ENCODE assay signal across 8 cellular contexts in the genomic region with DNA sequence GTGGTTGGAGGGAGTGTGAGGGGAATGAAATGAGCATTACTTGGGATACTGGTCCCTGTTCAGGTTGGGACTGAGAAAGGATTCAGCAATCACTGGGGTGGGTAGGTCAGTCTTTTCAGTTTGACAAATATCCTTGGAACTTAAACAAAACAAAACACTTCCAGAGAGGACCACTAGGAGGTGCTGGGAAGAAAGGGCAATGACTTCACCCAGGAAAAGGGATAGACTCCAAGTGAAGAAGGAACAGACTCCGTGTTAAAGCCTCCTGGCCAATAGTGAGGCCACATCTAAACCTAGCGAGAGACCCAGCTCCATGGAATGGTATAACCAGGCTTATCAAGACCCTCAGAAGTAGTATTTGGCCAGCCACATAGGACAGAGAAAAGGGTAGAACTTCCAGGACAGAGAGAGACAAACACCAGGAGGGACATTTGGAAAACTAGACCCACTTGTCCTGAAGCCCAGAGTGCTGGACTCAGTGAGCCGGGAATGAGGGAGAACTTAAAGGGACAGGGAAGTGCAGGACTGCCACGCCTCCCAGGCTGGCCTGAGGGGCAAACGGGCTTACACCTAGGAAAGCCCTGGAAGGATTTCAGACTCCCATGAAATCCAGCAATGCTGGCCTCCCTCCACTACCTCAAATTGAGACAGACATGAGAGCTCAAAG. TPM values are rescaled to one million over a fixed set of nuclear protein-coding genes. Genes with fewer than 3 reads are reported as not detected.
A peak's percentile ranks its signal among the peaks of the same experiment; 100 is the strongest.
DNase-seq lines count a peak whose midpoint lies in the region; ATAC-seq and TF ChIP-seq lines count a peak whose summit lies in the region.

No MANE protein-coding gene starts in this region.

- DNase-seq in Caco-2, result peak; percentile 42 to 71
- DNase-seq in SK-MEL-5 (ENCODE audit: low read depth, low spot score), result peak; percentile 93
- DNase-seq in foreskin keratinocyte, result peak in 1 of 2 donors; percentile 55
- DNase-seq in renal cortical epithelial cell (ENCODE audit: low read depth), result peak; percentile 59
- DNase-seq in activated CD8-positive, alpha-beta memory T cell treated with anti-CD3 and anti-CD28 coated beads, Interleukin-2, amount 50 U/mL, for 4 hours, result no peak
- DNase-seq in GOT3 (lab: John Stamatoyannopoulos, UW), result no peak

- no peak overlapping the region for H3K27ac Mint-ChIP-seq in Caco-2 (ENCODE audit: unreplicated experiment)

- no peaks in the 10 kb centered on the region for H3K36me3 Mint-ChIP-seq in Caco-2 (ENCODE audit: insufficient read depth, unreplicated experiment)

- no peaks in the 10 kb centered on the region for H3K9me3 ChIP-seq in Caco-2
- H3K9me3 ChIP-seq in HEK293 (ENCODE audit: control insufficient read depth, insufficient read depth, low read depth, low read length), result no peaks in the 10 kb centered on the region

- in situ Hi-C loops in SK-MEL-5 (cut with HindIII; ENCODE audit: low pct_unique_long_range_greater_than_20kb, low sequenced_read_pairs), result no loop called here

- intact Hi-C loops in Caco-2 (cut with micrococcal nuclease; ENCODE audit: unreplicated experiment), result loop anchor here (1.0 to 2.0 kb wide), 2 partner anchors 49 to 150 kb away; no protein-coding TSS in a partner anchor

- H3K27me3 Mint-ChIP-seq in Caco-2 (ENCODE audit: insufficient read depth, unreplicated experiment), result no peaks in the 10 kb centered on the region

- no peaks in the 10 kb centered on the region for H3K27me3 ChIP-seq in Caco-2 (replicated peaks; ENCODE audit: control insufficient read depth, insufficient read depth, low read length)
- peaks cover 6% of the 10 kb centered on the region for H3K27me3 ChIP-seq in foreskin keratinocyte

- no peak overlapping the region for H3K27ac ChIP-seq in HEK293 (ENCODE audit: extremely low read depth, low read depth, low read length)
- H3K27ac ChIP-seq in foreskin keratinocyte, result no peak overlapping the region

- H3K36me3 ChIP-seq in Caco-2 (ENCODE audit: control insufficient read depth, insufficient read depth, low read length) (no peaks in the 10 kb centered on the region), HEK293 (ENCODE audit: control insufficient read depth in 2 of 2, insufficient read depth in 1 of 2, low read length in 2 of 2) (no peaks in the 10 kb centered on the region)

- H3K4me3 Mint-ChIP-seq in Caco-2 (ENCODE audit: unreplicated experiment), result no peak overlapping the region

- TF ChIP-seq CTCF in Caco-2 (IDR thresholded peaks at IDR 0.05; ENCODE audit: insufficient read depth in 1 of 2, low read depth in 1 of 2, low read length in 1 of 2, severe bottlenecking in 1 of 2, unreplicated experiment in 1 of 2) (peak; percentile 65 to 67), HEK293 (tag by site-specific recombination; IDR thresholded peaks at IDR 0.05) (0 out of 2 replicates have a peak, but pooled peaks have one; percentile 9), foreskin keratinocyte (conservative IDR thresholded peaks at IDR 0.05) (peak; percentile 77)

- H3K4me1 ChIP-seq in Caco-2, result no peaks in the 10 kb centered on the region
- 0 out of 2 replicates have a peak, but pooled peaks cover 4% of the 10 kb centered on the region for H3K4me1 ChIP-seq in HEK293 (ENCODE audit: control insufficient read depth, insufficient read depth, low read length)
- H3K4me1 ChIP-seq in foreskin keratinocyte, result no peaks in the 10 kb centered on the region

- no TSS peak for BruUV-seq in Caco-2 (replicated peaks; lab: Mats Ljungman, UMichigan)

- H3K4me3 ChIP-seq in Caco-2 (ENCODE audit: low read depth, low read length) (no peak overlapping the region), HEK293 (ENCODE audit: low read depth, low read length) (no peak overlapping the region)

- CTCF ChIA-PET in Caco-2 (lab: Charles Lee), result interaction anchor here (2.0 kb wide), 1 partner anchor 150 kb away, joined by 10 read pairs; no protein-coding TSS in a partner anchor
- CTCF ChIA-PET in HEK293 (lab: Yijun Ruan, JAX), result interaction anchor here (0.6 to 1.5 kb wide), 6 partner anchors 18 to 1283 kb away, joined by 3 to 8 read pairs (median 4); no protein-coding TSS in a partner anchor

- peak; percentile 67 for ATAC-seq in foreskin keratinocyte
- no peak for ATAC-seq in GM21390 (IDR thresholded peaks at IDR 0.05; ENCODE audit: unreplicated experiment)

- H3K4me1 Mint-ChIP-seq in Caco-2 (ENCODE audit: low read depth, unreplicated experiment), result peaks cover 6% of the 10 kb centered on the region

- no peaks in the 10 kb centered on the region for H3K9me3 Mint-ChIP-seq in Caco-2 (ENCODE audit: unreplicated experiment)

- POLR2A ChIA-PET in Caco-2 (lab: Charles Lee), result no interaction called here
- POLR2A ChIA-PET in HEK293 (lab: Yijun Ruan, JAX), result no interaction called here

TF ChIP-seq in HEK293, 187 proteins besides CTCF, POLR2A, EP300 and RAD21:
- TF ChIP-seq ZNF654 (tag by site-specific recombination; IDR thresholded peaks at IDR 0.05; ENCODE audit: low read depth) (peak; percentile 42), ZNF274 (IDR thresholded peaks at IDR 0.05; ENCODE audit: low read length) (no peak), ZNF274 (tag by site-specific recombination; IDR thresholded peaks at IDR 0.05; ENCODE audit: borderline replicate concordance) (no peak), ZNF701 (tag by site-specific recombination; IDR thresholded peaks at IDR 0.05) (no peak)
- TF ChIP-seq, protein P1, sequence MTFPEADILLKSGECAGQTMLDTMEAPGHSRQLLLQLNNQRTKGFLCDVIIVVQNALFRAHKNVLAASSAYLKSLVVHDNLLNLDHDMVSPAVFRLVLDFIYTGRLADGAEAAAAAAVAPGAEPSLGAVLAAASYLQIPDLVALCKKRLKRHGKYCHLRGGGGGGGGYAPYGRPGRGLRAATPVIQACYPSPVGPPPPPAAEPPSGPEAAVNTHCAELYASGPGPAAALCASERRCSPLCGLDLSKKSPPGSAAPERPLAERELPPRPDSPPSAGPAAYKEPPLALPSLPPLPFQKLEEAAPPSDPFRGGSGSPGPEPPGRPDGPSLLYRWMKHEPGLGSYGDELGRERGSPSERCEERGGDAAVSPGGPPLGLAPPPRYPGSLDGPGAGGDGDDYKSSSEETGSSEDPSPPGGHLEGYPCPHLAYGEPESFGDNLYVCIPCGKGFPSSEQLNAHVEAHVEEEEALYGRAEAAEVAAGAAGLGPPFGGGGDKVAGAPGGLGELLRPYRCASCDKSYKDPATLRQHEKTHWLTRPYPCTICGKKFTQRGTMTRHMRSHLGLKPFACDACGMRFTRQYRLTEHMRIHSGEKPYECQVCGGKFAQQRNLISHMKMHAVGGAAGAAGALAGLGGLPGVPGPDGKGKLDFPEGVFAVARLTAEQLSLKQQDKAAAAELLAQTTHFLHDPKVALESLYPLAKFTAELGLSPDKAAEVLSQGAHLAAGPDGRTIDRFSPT (tag by site-specific recombination; IDR thresholded peaks at IDR 0.05), result no peak

RNA-seq across cellular contexts. Expression of a gene that starts 19.6 kb away (rescaled TPM):
- total RNA-seq in Caco-2 (2022) (1.0 and 1.1 TPM in 2 replicates), foreskin keratinocyte (not detected in 2 replicates), renal cortical epithelial cell (0.15 TPM in 1 of 2 replicates, not detected in the other)
- 4.8 and 5.0 TPM in 2 replicates for total RNA-seq in SK-MEL-5 (2014; rRNA removed; shearing (Covaris generic))
- 2.0 and 3.8 TPM in 2 replicates for polyA plus RNA-seq in SK-MEL-5 (2015; cell fraction: cytosol; rRNA removed)
- 3.1 and 4.0 TPM in 2 replicates for polyA plus RNA-seq in SK-MEL-5 (2015; cell fraction: nucleus; rRNA removed)
- polyA plus RNA-seq in foreskin keratinocyte, result not detected in 2 replicates

RNA-seq across cellular contexts. Expression of a gene that starts 55.0 kb away (rescaled TPM):
- total RNA-seq in Caco-2 (2022), result 85.4 and 85.7 TPM in 2 replicates
- total RNA-seq in SK-MEL-5 (2014; rRNA removed; shearing (Covaris generic)), result 38.9 and 40.3 TPM in 2 replicates
- polyA plus RNA-seq in SK-MEL-5 (2015; cell fraction: cytosol; rRNA removed), result 27.4 and 28.9 TPM in 2 replicates
- polyA plus RNA-seq in SK-MEL-5 (2015; cell fraction: nucleus; rRNA removed), result 34.3 TPM in 2 replicates
- 24.5 and 25.7 TPM in 2 replicates for total RNA-seq in foreskin keratinocyte
- 22.6 and 24.0 TPM in 2 replicates for polyA plus RNA-seq in foreskin keratinocyte
- 28.0 and 47.6 TPM in 2 replicates for total RNA-seq in renal cortical epithelial cell

Comparison
In these comparisons a context has a peak if more than half of its experiments do, and no peak if none do; other contexts are left out.
1. DNase-seq: peak in Caco-2 (2 of 2), SK-MEL-5 (single experiment) and renal cortical epithelial cell (single experiment); none in activated CD8-positive, alpha-beta memory T cell treated with anti-CD3 and anti-CD28 coated beads, Interleukin-2, amount 50 U/mL, for 4 hours (single experiment) and GOT3 (single experiment).
2. CTCF ChIP-seq: peak in every context shown above with its lines; median percentile 77 in foreskin keratinocyte; 66 in Caco-2; 9 in HEK293.